2 cellular contexts compared by ENCODE assay signal in genomic region chr4:170522427-170522970, GRCh38.
TF ChIP-seq lines count a peak whose summit lies in the region.

No MANE protein-coding gene starts in this region.

TF ChIP-seq in HepG2, 621 proteins besides CTCF, POLR2A, EP300 and RAD21 (continued from another document):
- TF ChIP-seq USF2 (IDR thresholded peaks at IDR 0.05; ENCODE audit: low read depth, low read length) (peak; percentile 68; the same call in 1 of the 2 replicates), USF2 (CRISPR knock-in tag; IDR thresholded peaks at IDR 0.05; ENCODE audit: borderline replicate concordance) (no peak), ZNF430 (CRISPR knock-in tag; IDR thresholded peaks at IDR 0.05) (no peak)

TF ChIP-seq in GM12878, 131 proteins besides CTCF, POLR2A, EP300 and RAD21 (continued from another document):
- TF ChIP-seq BCLAF1 (IDR thresholded peaks at IDR 0.05) (no peak), NRF1 (conservative IDR thresholded peaks at IDR 0.05; ENCODE audit: low read depth, low read length) (no peak)
